ENCODE assay signal across 10 cellular contexts in the genomic region with DNA sequence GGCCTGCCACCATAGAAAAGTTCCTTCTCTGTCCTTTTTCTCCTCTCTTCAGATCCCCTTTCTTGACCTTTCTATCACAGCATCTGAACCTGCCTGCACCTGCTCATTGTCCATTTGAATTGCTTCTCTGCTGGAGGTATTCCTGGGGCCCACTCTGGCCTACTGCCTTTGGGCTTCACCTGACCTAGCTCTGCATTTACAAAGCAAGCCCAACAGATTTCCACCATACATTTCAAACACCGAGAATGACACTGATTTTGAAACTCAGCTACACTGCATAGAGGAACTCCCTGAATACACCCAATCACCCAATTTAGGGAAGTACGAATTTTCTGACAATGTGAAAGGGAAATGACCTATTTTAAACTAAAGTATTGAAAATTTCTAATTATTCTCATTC.
DNase-seq lines count a peak whose midpoint lies in the region; ATAC-seq, FAIRE-seq and TF ChIP-seq lines count a peak whose summit lies in the region.
"Had no signal": no experiment of that assay in that cellular context is flagged by ENCODE, and none has a peak within 500 bp of the region (broad histone marks: within the 10 kb centered on the region; RNA-seq: fewer than 3 reads in every experiment).

No MANE protein-coding gene starts in this region.

- no peaks in the 10 kb centered on the region for H3K36me3 ChIP-seq in endodermal cell (ENCODE audit: control insufficient read depth, insufficient read depth, low read length)

- peaks cover 25% of the 10 kb centered on the region for H3K4me1 Mint-ChIP-seq in endodermal cell

- TF ChIP-seq CTCF in endodermal cell (conservative IDR thresholded peaks at IDR 0.05) = no peak

- no peaks in the 10 kb centered on the region for H3K27me3 Mint-ChIP-seq in endodermal cell (ENCODE audit: insufficient read depth)

- no peak overlapping the region for H3K4me3 Mint-ChIP-seq in endodermal cell

- H3K4me3 ChIP-seq in endodermal cell (ENCODE audit: low read length) = no peak overlapping the region

- H3K27me3 ChIP-seq in endodermal cell (ENCODE audit: control insufficient read depth, insufficient read depth, low read length, poor library complexity, severe bottlenecking) = no peaks in the 10 kb centered on the region

- H3K27ac Mint-ChIP-seq in endodermal cell = no peak overlapping the region

- TF ChIP-seq POLR2A in GM12892 (IDR thresholded peaks at IDR 0.05; ENCODE audit: low read depth, low read length) = no peak

- no peak overlapping the region for H3K27ac ChIP-seq in endodermal cell (ENCODE audit: low read depth, low read length)

- ATAC-seq in GM21447 (IDR thresholded peaks at IDR 0.05; ENCODE audit: unreplicated experiment) (peak; percentile 92), HG03342 (IDR thresholded peaks at IDR 0.05; ENCODE audit: unreplicated experiment) (peak; percentile 77)

- H3K9ac ChIP-seq in endodermal cell (ENCODE audit: extremely low read depth, low read length, poor library complexity, severe bottlenecking) = no peak overlapping the region

- WGBS in endodermal cell (ENCODE audit: insufficient coverage in 1 of 2, insufficient read length in 1 of 2), 2 experiments = 48% methylated on average over 2 of the region's 2 CpGs; no CpG with 5 or more reads in 1 of the 2 experiments

- H3K9me3 Mint-ChIP-seq in endodermal cell = peaks cover 25% of the 10 kb centered on the region

- DNase-seq in GM12892 (ENCODE audit: insufficient read length) (no peak), endodermal cell (peak; percentile 60), NCI-H2196 treated with DMSO at 0.1 percent for 48 hours (lab: John Stamatoyannopoulos, UW; ENCODE audit: unreplicated experiment) (no peak), T-helper 2 cell (no peak), DMS 273 (lab: John Stamatoyannopoulos, UW; ENCODE audit: unreplicated experiment) (no peak)
- DNase-seq in stimulated activated CD4-positive, alpha-beta T cell treated with anti-CD3 and anti-CD28 coated beads, Interleukin-4, amount 100 ng/mL, for 4 hours = no peak
- DNase-seq: amygdala, NCI-H226 had no signal

- H3K9me3 ChIP-seq in endodermal cell (ENCODE audit: control insufficient read depth, low read length) = peaks cover 20% of the 10 kb centered on the region

- FAIRE-seq in GM12892 (lab: Jason Lieb, UNC) = peak; percentile 60

- peaks cover 5% of the 10 kb centered on the region for H3K36me3 Mint-ChIP-seq in endodermal cell (ENCODE audit: low read depth)

- peaks cover 5% of the 10 kb centered on the region for H3K4me1 ChIP-seq in endodermal cell (ENCODE audit: control insufficient read depth, insufficient read depth, low read length)
